10 cellular contexts compared by ENCODE assay signal in genomic region chr6:1607557-1608221, GRCh38. TPM values are rescaled to one million over a fixed set of nuclear protein-coding genes. Genes with fewer than 3 reads are reported as not detected.
DNase-seq lines count a peak whose midpoint lies in the region; ATAC-seq and TF ChIP-seq lines count a peak whose summit lies in the region.
"Had no signal": no experiment of that assay in that cellular context is flagged by ENCODE, and none has a peak within 500 bp of the region (broad histone marks: within the 10 kb centered on the region; RNA-seq: fewer than 3 reads in every experiment).

No MANE protein-coding gene starts in this region.

- TF ChIP-seq CTCF in progenitor cell of endocrine pancreas (IDR thresholded peaks at IDR 0.05; ENCODE audit: unreplicated experiment), result no peak

- no peaks in the 10 kb centered on the region for H3K9me3 Mint-ChIP-seq in progenitor cell of endocrine pancreas (ENCODE audit: low read depth)

- H3K27me3 Mint-ChIP-seq in progenitor cell of endocrine pancreas, result peaks cover 68% of the 10 kb centered on the region

- peak overlapping the region; percentile 5 for H3K4me3 Mint-ChIP-seq in progenitor cell of endocrine pancreas (ENCODE audit: low read depth)

- DNase-seq in NCI-H2227 (lab: John Stamatoyannopoulos, UW; ENCODE audit: unreplicated experiment) (peak; percentile 16), NCI-H2227 treated with DMSO at 0.1 percent for 48 hours (lab: John Stamatoyannopoulos, UW) (no peak), NCI-H345 treated with DMSO at 0.1 percent for 48 hours (lab: John Stamatoyannopoulos, UW; ENCODE audit: unreplicated experiment) (peak; percentile 15), ecto neural progenitor cell (ENCODE audit: low spot score) (peak; percentile 74), progenitor cell of endocrine pancreas (ENCODE audit: low spot score, unreplicated experiment) (no peak), inferior parietal cortex (ENCODE audit: extremely low spot score) (no peak), hepatic stellate cell (ENCODE audit: low spot score) (no peak)
- DNase-seq: hypothalamus, NCI-H1694 treated with DMSO at 0.1 percent for 48 hours had no signal

- H3K4me1 Mint-ChIP-seq in progenitor cell of endocrine pancreas (ENCODE audit: low read depth), result peaks cover 16% of the 10 kb centered on the region

- no peak overlapping the region for H3K27ac Mint-ChIP-seq in progenitor cell of endocrine pancreas

- no peaks in the 10 kb centered on the region for H3K36me3 Mint-ChIP-seq in progenitor cell of endocrine pancreas (ENCODE audit: insufficient read depth)

- no peak for ATAC-seq in HG03432 (IDR thresholded peaks at IDR 0.05; ENCODE audit: unreplicated experiment)

RNA-seq across cellular contexts. Expression of gene FOXC1, which starts 2.0 kb away (rescaled TPM):
- total RNA-seq in progenitor cell of endocrine pancreas, result 0.46 and 1.1 TPM in 2 replicates

Comparison
In these comparisons a context has a peak if more than half of its experiments do, and no peak if none do; other contexts are left out.
1. DNase-seq: peak in NCI-H2227 (single experiment), NCI-H345 treated with DMSO at 0.1 percent for 48 hours (single experiment) and ecto neural progenitor cell (single experiment); none in NCI-H2227 treated with DMSO at 0.1 percent for 48 hours (single experiment), progenitor cell of endocrine pancreas (single experiment), inferior parietal cortex (single experiment) and hepatic stellate cell (single experiment).